In the genomic region with DNA sequence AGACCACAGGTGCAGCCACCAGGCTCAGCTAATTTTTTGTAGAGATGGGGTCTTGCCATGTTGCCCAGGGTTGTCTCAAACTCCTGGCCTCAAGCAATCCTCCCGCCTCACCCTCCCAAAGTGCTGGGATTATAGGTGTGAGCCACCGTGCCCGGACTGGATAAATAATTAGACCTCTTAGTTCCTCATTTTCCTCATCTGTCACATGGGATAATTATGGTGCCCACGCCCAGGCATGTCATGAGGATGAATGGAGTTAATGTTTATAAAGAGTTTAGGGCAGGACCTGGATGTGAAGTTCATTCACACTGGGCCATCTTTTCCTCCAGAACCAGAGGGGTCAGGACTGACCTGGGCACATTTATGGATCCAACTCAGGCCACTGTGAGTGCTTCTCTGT, we compare ENCODE assay signal across 2 cellular contexts.
TF ChIP-seq lines count a peak whose summit lies in the region.

No MANE protein-coding gene starts in this region.

TF ChIP-seq in A549, 52 proteins besides CTCF, POLR2A, EP300 and RAD21:
- TF ChIP-seq, protein P1, sequence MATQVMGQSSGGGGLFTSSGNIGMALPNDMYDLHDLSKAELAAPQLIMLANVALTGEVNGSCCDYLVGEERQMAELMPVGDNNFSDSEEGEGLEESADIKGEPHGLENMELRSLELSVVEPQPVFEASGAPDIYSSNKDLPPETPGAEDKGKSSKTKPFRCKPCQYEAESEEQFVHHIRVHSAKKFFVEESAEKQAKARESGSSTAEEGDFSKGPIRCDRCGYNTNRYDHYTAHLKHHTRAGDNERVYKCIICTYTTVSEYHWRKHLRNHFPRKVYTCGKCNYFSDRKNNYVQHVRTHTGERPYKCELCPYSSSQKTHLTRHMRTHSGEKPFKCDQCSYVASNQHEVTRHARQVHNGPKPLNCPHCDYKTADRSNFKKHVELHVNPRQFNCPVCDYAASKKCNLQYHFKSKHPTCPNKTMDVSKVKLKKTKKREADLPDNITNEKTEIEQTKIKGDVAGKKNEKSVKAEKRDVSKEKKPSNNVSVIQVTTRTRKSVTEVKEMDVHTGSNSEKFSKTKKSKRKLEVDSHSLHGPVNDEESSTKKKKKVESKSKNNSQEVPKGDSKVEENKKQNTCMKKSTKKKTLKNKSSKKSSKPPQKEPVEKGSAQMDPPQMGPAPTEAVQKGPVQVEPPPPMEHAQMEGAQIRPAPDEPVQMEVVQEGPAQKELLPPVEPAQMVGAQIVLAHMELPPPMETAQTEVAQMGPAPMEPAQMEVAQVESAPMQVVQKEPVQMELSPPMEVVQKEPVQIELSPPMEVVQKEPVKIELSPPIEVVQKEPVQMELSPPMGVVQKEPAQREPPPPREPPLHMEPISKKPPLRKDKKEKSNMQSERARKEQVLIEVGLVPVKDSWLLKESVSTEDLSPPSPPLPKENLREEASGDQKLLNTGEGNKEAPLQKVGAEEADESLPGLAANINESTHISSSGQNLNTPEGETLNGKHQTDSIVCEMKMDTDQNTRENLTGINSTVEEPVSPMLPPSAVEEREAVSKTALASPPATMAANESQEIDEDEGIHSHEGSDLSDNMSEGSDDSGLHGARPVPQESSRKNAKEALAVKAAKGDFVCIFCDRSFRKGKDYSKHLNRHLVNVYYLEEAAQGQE (IDR thresholded peaks at IDR 0.05) = no peak
- TF ChIP-seq, protein P2, sequence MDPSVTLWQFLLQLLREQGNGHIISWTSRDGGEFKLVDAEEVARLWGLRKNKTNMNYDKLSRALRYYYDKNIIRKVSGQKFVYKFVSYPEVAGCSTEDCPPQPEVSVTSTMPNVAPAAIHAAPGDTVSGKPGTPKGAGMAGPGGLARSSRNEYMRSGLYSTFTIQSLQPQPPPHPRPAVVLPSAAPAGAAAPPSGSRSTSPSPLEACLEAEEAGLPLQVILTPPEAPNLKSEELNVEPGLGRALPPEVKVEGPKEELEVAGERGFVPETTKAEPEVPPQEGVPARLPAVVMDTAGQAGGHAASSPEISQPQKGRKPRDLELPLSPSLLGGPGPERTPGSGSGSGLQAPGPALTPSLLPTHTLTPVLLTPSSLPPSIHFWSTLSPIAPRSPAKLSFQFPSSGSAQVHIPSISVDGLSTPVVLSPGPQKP (IDR thresholded peaks at IDR 0.05; ENCODE audit: low read depth, low read length) = no peak
- no peak for TF ChIP-seq CEBPB (IDR thresholded peaks at IDR 0.05)
- no peak for TF ChIP-seq ZC3H11A (IDR thresholded peaks at IDR 0.05)
- no peak for TF ChIP-seq RFX5 (IDR thresholded peaks at IDR 0.05)
- no peak for TF ChIP-seq FOSL2 (IDR thresholded peaks at IDR 0.05)
- no peak for TF ChIP-seq FOSL2 (CRISPR knock-in tag; IDR thresholded peaks at IDR 0.05)

TF ChIP-seq in IMR-90, 13 proteins besides CTCF, POLR2A, EP300 and RAD21:
- TF ChIP-seq CHD1 (IDR thresholded peaks at IDR 0.05; ENCODE audit: low read depth, low read length) (no peak), FOS (IDR thresholded peaks at IDR 0.05; ENCODE audit: low read depth, low read length) (no peak), CEBPB (IDR thresholded peaks at IDR 0.05; ENCODE audit: low read depth, low read length) (no peak)
TF ChIP-seq in IMR-90: peak in this region for 0.
